ENCODE assay signal across 35 cellular contexts in genomic region chr16:1044515-1045362, GRCh38. TPM values are rescaled to one million over a fixed set of nuclear protein-coding genes. Genes with fewer than 3 reads are reported as not detected.
DNase-seq lines count a peak whose midpoint lies in the region; ATAC-seq, FAIRE-seq and TF ChIP-seq lines count a peak whose summit lies in the region.
"Had no signal": no experiment of that assay in that cellular context is flagged by ENCODE, and none has a peak within 500 bp of the region (broad histone marks: within the 10 kb centered on the region; RNA-seq: fewer than 3 reads in every experiment).

No MANE protein-coding gene starts in this region.

- intact Hi-C loops in K562 (cut with micrococcal nuclease), result no loop called here

- BruUV-seq in K562 (replicated peaks; lab: Mats Ljungman, UMichigan), result no TSS peak

- DNase-seq in GM23338 (ENCODE audit: low spot score), result no peak
- peak; percentile 33 for DNase-seq in NCI-H460 (ENCODE audit: extremely low read depth, low read depth)
- peak; percentile 32 to 70 (median 56) for DNase-seq in K562 (ENCODE audit: extremely low read depth in 1 of 4, low spot score in 3 of 4)
- DNase-seq in endothelial cell (ENCODE audit: low spot score), result no peak
- DNase-seq in BE2C, result no peak
- no peak for DNase-seq in NCI-H2171 treated with DMSO at 0.1 percent for 48 hours (lab: John Stamatoyannopoulos, UW)
- DNase-seq: activated CD4-positive, CD25-positive, alpha-beta regulatory T cell; activated gamma-delta T cell; activated naive CD8-positive, alpha-beta T cell treated with anti-CD3 and anti-CD28 coated beads, Interleukin-2, amount 10 ng/mL, durations not matched to agents 7 days and 5 days; activated T-cell treated with anti-CD3 and anti-CD28 coated beads, Interleukin-2, amount 50 U/mL, for 4 hours; DMS79 treated with DMSO at 0.1 percent for 48 hours; endodermal cell; GDM1; NCI-H1092; NCI-H187; NCI-H2171; NCI-H510A treated with DMSO at 0.1 percent for 48 hours; Peyer's patch; SIG-M5; sigmoid colon; stimulated activated CD4-positive, alpha-beta T cell treated with anti-CD3 and anti-CD28 coated beads, Interleukin-4, amount 100 ng/mL, for 24 hours; T-cell; transverse colon had no signal

- CTCF ChIA-PET in K562 (lab: Yijun Ruan, JAX; ENCODE audit: low intra/inter-chr PET ratio), result no interaction called here

- H4K20me1 ChIP-seq in GM23338 (replicated peaks; ENCODE audit: insufficient read depth) (no peaks in the 10 kb centered on the region), K562 (replicated peaks; ENCODE audit: control insufficient read depth, insufficient read depth, low read length) (no peaks in the 10 kb centered on the region)

- H3K27ac Mint-ChIP-seq in GM23338 (no peak overlapping the region), endothelial cell (ENCODE audit: unreplicated experiment) (no peak overlapping the region)
- H3K27ac Mint-ChIP-seq: activated naive CD8-positive, alpha-beta T cell treated with anti-CD3 and anti-CD28 coated beads, Interleukin-2, amount 10 ng/mL, durations not matched to agents 7 days and 5 days; CD14-positive monocyte; endodermal cell; T-cell had no signal

- no peak overlapping the region for H3K4me3 Mint-ChIP-seq in GM23338
- H3K4me3 Mint-ChIP-seq in endothelial cell (ENCODE audit: unreplicated experiment), result no peak overlapping the region
- H3K4me3 Mint-ChIP-seq: activated naive CD8-positive, alpha-beta T cell treated with anti-CD3 and anti-CD28 coated beads, Interleukin-2, amount 10 ng/mL, durations not matched to agents 7 days and 5 days; activated T-cell treated with anti-CD3 and anti-CD28 coated beads, Interleukin-2, amount 50 U/mL, for 4 hours; CD14-positive monocyte; endodermal cell; T-cell had no signal

- H3K9me2 ChIP-seq in GM23338 (ENCODE audit: insufficient read depth), result no peaks in the 10 kb centered on the region

- H3K27ac ChIP-seq in GM23338 (ENCODE audit: low read depth), result no peak overlapping the region
- no peak overlapping the region for H3K27ac ChIP-seq in K562 (ENCODE audit: extremely low read depth, low read depth, low read length)
- H3K27ac ChIP-seq: neutrophil, Peyer's patch, sigmoid colon, transverse colon had no signal

- no peak for TF ChIP-seq RAD21 in K562 (CRISPR knock-in tag; conservative IDR thresholded peaks at IDR 0.05 in 1 of 2, IDR thresholded peaks at IDR 0.05 in 1 of 2)

- H3K4me1 ChIP-seq in GM23338 (ENCODE audit: insufficient read depth) (no peaks in the 10 kb centered on the region; the same call in 1 of the 2 replicates), K562 (replicated peaks in 1 of 2; ENCODE audit: control insufficient read depth in 2 of 2, insufficient read depth in 2 of 2, low read length in 2 of 2) (peaks cover 0 to 61% of the 10 kb centered on the region in 2 experiments; a peak in 2 of 5 replicates), skeletal muscle satellite cell (ENCODE audit: control insufficient read depth, insufficient read depth, low read length) (peaks cover 29% of the 10 kb centered on the region), BE2C (peaks cover 15% of the 10 kb centered on the region)
- H3K4me1 ChIP-seq: Peyer's patch had no signal

- FAIRE-seq in K562 (lab: Jason Lieb, UNC), result no peak
- FAIRE-seq: astrocyte, islet of Langerhans had no signal

- H3K9me3 Mint-ChIP-seq in GM23338 (peaks cover 3% of the 10 kb centered on the region), endothelial cell (ENCODE audit: unreplicated experiment) (no peaks in the 10 kb centered on the region)
- H3K9me3 Mint-ChIP-seq: activated naive CD8-positive, alpha-beta T cell treated with anti-CD3 and anti-CD28 coated beads, Interleukin-2, amount 10 ng/mL, durations not matched to agents 7 days and 5 days; activated T-cell treated with anti-CD3 and anti-CD28 coated beads, Interleukin-2, amount 50 U/mL, for 4 hours had no signal

- in situ Hi-C loops in K562 (cut with MboI), result loop anchor here (5.0 kb wide), 1 partner anchor 232 kb away; no protein-coding TSS in a partner anchor

- H3K27me3 ChIP-seq in GM23338 (ENCODE audit: insufficient read depth) (no peaks in the 10 kb centered on the region), K562 (ENCODE audit: control insufficient read depth in 2 of 2, insufficient read depth in 2 of 2, low read length in 2 of 2) (peaks cover 2 to 29% of the 10 kb centered on the region in 2 experiments; a peak in 3 of 5 replicates), skeletal muscle satellite cell (ENCODE audit: control insufficient read depth, insufficient read depth, low read length) (peaks cover 42% of the 10 kb centered on the region), BE2C (peaks cover 8% of the 10 kb centered on the region)

- TF ChIP-seq CTCF in GM23338 (conservative IDR thresholded peaks at IDR 0.05; ENCODE audit: low read depth in 2 of 2) (no peak), K562 (IDR thresholded peaks at IDR 0.05 in 2 of 3, conservative IDR thresholded peaks at IDR 0.05 in 1 of 3; ENCODE audit: insufficient read depth in 2 of 3, low read depth in 1 of 3, low read length in 3 of 3) (no peak), endothelial cell (IDR thresholded peaks at IDR 0.05; ENCODE audit: unreplicated experiment) (no peak), BE2C (IDR thresholded peaks at IDR 0.05; ENCODE audit: low read depth, low read length) (no peak)

- no peak overlapping the region; a peak in 2 of 4 replicates for H3K9ac ChIP-seq in K562 (ENCODE audit: insufficient read depth in 1 of 2, low read depth in 2 of 2, low read length in 2 of 2)
- no peak overlapping the region for H3K9ac ChIP-seq in skeletal muscle satellite cell (ENCODE audit: low read depth, low read length)

- WGBS in K562 (ENCODE audit: insufficient coverage, low coverage, missing lambda C conversion rate), result 17% methylated on average over 35 of the region's 42 CpGs

- H3K36me3 Mint-ChIP-seq in GM23338 (ENCODE audit: low read depth) (peaks cover 3% of the 10 kb centered on the region; the same call in 1 of the 3 replicates), endothelial cell (ENCODE audit: low read depth, unreplicated experiment) (peaks cover 7% of the 10 kb centered on the region)
- H3K36me3 Mint-ChIP-seq: activated naive CD8-positive, alpha-beta T cell treated with anti-CD3 and anti-CD28 coated beads, Interleukin-2, amount 10 ng/mL, durations not matched to agents 7 days and 5 days; CD14-positive monocyte; T-cell had no signal

- ATAC-seq in GM23338 (peak; percentile 7), K562 (peak; percentile 81)
- ATAC-seq: activated T-cell treated with anti-CD3 and anti-CD28 coated beads, Interleukin-2, amount 50 U/mL, for 4 hours; esophagus mucosa; T-cell had no signal

- H3K9me3 ChIP-seq in K562 (replicated peaks; ENCODE audit: control insufficient read depth, insufficient read depth, low read depth, low read length) (0 out of 2 replicates have a peak, but pooled peaks cover 2% of the 10 kb centered on the region), skeletal muscle satellite cell (replicated peaks; ENCODE audit: low read length) (no peaks in the 10 kb centered on the region), BE2C (no peaks in the 10 kb centered on the region; the same call in 1 of the 2 replicates)
- H3K9me3 ChIP-seq: neutrophil, Peyer's patch, transverse colon had no signal

- H3K4me1 Mint-ChIP-seq in GM23338, result no peaks in the 10 kb centered on the region; the same call in 2 of the 3 replicates
- H3K4me1 Mint-ChIP-seq in endothelial cell (ENCODE audit: unreplicated experiment), result no peaks in the 10 kb centered on the region
- H3K4me1 Mint-ChIP-seq: activated naive CD8-positive, alpha-beta T cell treated with anti-CD3 and anti-CD28 coated beads, Interleukin-2, amount 10 ng/mL, durations not matched to agents 7 days and 5 days; CD14-positive monocyte; endodermal cell had no signal

- no peaks in the 10 kb centered on the region for H3F3A ChIP-seq in GM23338 (replicated peaks; ENCODE audit: low read depth)

- no peaks in the 10 kb centered on the region for H3K9me1 ChIP-seq in K562 (ENCODE audit: control insufficient read depth, insufficient read depth, low read length)

- no peaks in the 10 kb centered on the region for H3K36me3 ChIP-seq in GM23338 (ENCODE audit: insufficient read depth)
- H3K36me3 ChIP-seq in K562 (ENCODE audit: control insufficient read depth, insufficient read depth, low read length), result no peaks in the 10 kb centered on the region
- no peaks in the 10 kb centered on the region for H3K36me3 ChIP-seq in skeletal muscle satellite cell (ENCODE audit: insufficient read depth, low read length)
- H3K36me3 ChIP-seq in BE2C, result no peaks in the 10 kb centered on the region
- H3K36me3 ChIP-seq: neutrophil, Peyer's patch, sigmoid colon, transverse colon had no signal

- no peak overlapping the region for H3K4me3 ChIP-seq in GM23338
- no peak overlapping the region for H3K4me3 ChIP-seq in K562
- no peak overlapping the region for H3K4me3 ChIP-seq in skeletal muscle satellite cell (ENCODE audit: low read length)
- no peak overlapping the region for H3K4me3 ChIP-seq in BE2C (ENCODE audit: low read depth, low read length)
- H3K4me3 ChIP-seq: Peyer's patch, sigmoid colon, transverse colon had no signal

- H3K79me2 ChIP-seq in GM23338 (replicated peaks; ENCODE audit: insufficient read depth) (no peaks in the 10 kb centered on the region), K562 (ENCODE audit: control insufficient read depth, insufficient read depth, low read length) (no peaks in the 10 kb centered on the region)

- no peak for TF ChIP-seq POLR2A in K562 (conservative IDR thresholded peaks at IDR 0.05)

- no peak overlapping the region for H3K4me2 ChIP-seq in GM23338
- no peak overlapping the region; the same call in 1 of the 2 replicates for H3K4me2 ChIP-seq in K562 (ENCODE audit: insufficient read depth, low read length)
- peak overlapping the region; percentile 58 for H3K4me2 ChIP-seq in skeletal muscle satellite cell (ENCODE audit: low read length)

- no peak for TF ChIP-seq EP300 in K562 (IDR thresholded peaks at IDR 0.05; ENCODE audit: low read length)

- peaks cover 5% of the 10 kb centered on the region for H3K27me3 Mint-ChIP-seq in GM23338 (ENCODE audit: insufficient read depth, low read depth, poor library complexity)
- H3K27me3 Mint-ChIP-seq in endothelial cell (ENCODE audit: unreplicated experiment), result peaks cover 7% of the 10 kb centered on the region
- H3K27me3 Mint-ChIP-seq: activated naive CD8-positive, alpha-beta T cell treated with anti-CD3 and anti-CD28 coated beads, Interleukin-2, amount 10 ng/mL, durations not matched to agents 7 days and 5 days had no signal

- POLR2A ChIA-PET in K562 (lab: Yijun Ruan, JAX), result interaction anchor here (0.6 to 1.0 kb wide), 4 partner anchors 9 to 376 kb away, joined by 3 read pairs; partner anchors contain the start of gene UQCC4

- H2AFZ ChIP-seq in GM23338 (0 out of 2 replicates have a peak overlapping the region, but pooled peaks have one; percentile 23), K562 (ENCODE audit: low read depth, low read length) (no peak overlapping the region)

RNA-seq across cellular contexts. Expression of gene SSTR5, which starts 27.8 kb away (rescaled TPM):
- 1.0 TPM in 1 of 2 replicates, not detected in the other for total RNA-seq in GM23338 (2014; rRNA removed; shearing (Covaris generic))
- 0.60 TPM in 1 of 2 replicates, not detected in the other for polyA plus RNA-seq in GM23338 (2016; fragmentation: Nextera tagmentation; extraction: Ambion mirVana)
- 0.40 TPM in 1 of 2 replicates, not detected in the other for total RNA-seq in NCI-H460 (2014; rRNA removed; shearing (Covaris generic))
- 0.20 and 1.4 TPM in 2 replicates for polyA plus RNA-seq in NCI-H460 (2014; cell fraction: nucleus; rRNA removed)
- total RNA-seq in K562 (2011; cell fraction: chromatin; rRNA removed; ENCODE audit: low replicate concordance), result not detected in 2 replicates
- not detected in 2 replicates for total RNA-seq in K562 (2011; cell fraction: nucleolus; rRNA removed)
- total RNA-seq in K562 (2011; cell fraction: nucleoplasm; rRNA removed), result not detected in 2 replicates
- not detected in 2 replicates for total RNA-seq in K562 (2014; rRNA removed)
- not detected in 2 replicates for total RNA-seq in K562 (2014; rRNA removed; fragmentation: Illumina TruSeq; extraction: Trizol)
- not detected in 2 replicates for total RNA-seq in K562 (2015; rRNA removed; fragmentation: Illumina TruSeq; extraction: Trizol)
- not detected in 2 replicates for total RNA-seq in K562 (2021)
- not detected in 2 replicates for polyA plus RNA-seq in K562 (2011; rRNA removed)
- polyA plus RNA-seq in K562 (2011; cell fraction: cytosol; rRNA removed), result not detected in 2 replicates
- polyA plus RNA-seq in K562 (2011; cell fraction: nucleus; rRNA removed), result not detected in 2 replicates
- polyA plus RNA-seq in K562 (2012), result not detected in 2 replicates
- polyA plus RNA-seq in K562 (2014; fragmentation: Illumina TruSeq; extraction: Trizol), result not detected in 2 replicates
- not detected for polyA plus RNA-seq in K562 (2014; fragmentation: Nextera tagmentation; extraction: Ambion mirVana)
- not detected in 2 replicates for polyA plus RNA-seq in K562 (2014; rRNA removed)
- not detected in 2 replicates for polyA minus RNA-seq in K562 (2011; rRNA and poly(A)+ RNA removed)
- not detected in 2 replicates for polyA minus RNA-seq in K562 (2011; cell fraction: cytosol; rRNA and poly(A)+ RNA removed)
- not detected in 2 replicates for polyA minus RNA-seq in K562 (2011; cell fraction: nucleus; rRNA and poly(A)+ RNA removed)
- 0.25 TPM in 1 of 2 replicates, not detected in the other for total RNA-seq in skeletal muscle satellite cell (2012; rRNA removed)
- not detected for total RNA-seq in endothelial cell (ENCODE audit: unreplicated experiment)
- not detected for polyA plus RNA-seq in BE2C (2012; ENCODE audit: insufficient read depth, insufficient read length, low read depth)
- total RNA-seq: activated naive CD8-positive, alpha-beta T cell treated with anti-CD3 and anti-CD28 coated beads, Interleukin-2, amount 10 ng/mL, durations not matched to agents 7 days and 5 days; activated T-cell treated with anti-CD3 and anti-CD28 coated beads, Interleukin-2, amount 50 U/mL, for 4 hours; astrocyte; esophagus mucosa; fibroblast of villous mesenchyme; liver; mesenteric fat pad; posterior vena cava; sigmoid colon; T-cell; transverse colon had no signal
- polyA plus RNA-seq: CD14-positive monocyte, liver had no signal

RNA-seq across cellular contexts. Expression of gene C1QTNF8, which starts 51.3 kb away (rescaled TPM):
- total RNA-seq in GM23338 (2014; rRNA removed; shearing (Covaris generic)), result not detected in 2 replicates
- polyA plus RNA-seq in GM23338 (2016; fragmentation: Nextera tagmentation; extraction: Ambion mirVana) (not detected in 2 replicates), K562 (2011; rRNA removed) (not detected in 2 replicates), K562 (2014; fragmentation: Illumina TruSeq; extraction: Trizol) (not detected in 2 replicates), K562 (2014; fragmentation: Nextera tagmentation; extraction: Ambion mirVana) (not detected), K562 (2014; rRNA removed) (not detected in 2 replicates)
- not detected in 2 replicates for total RNA-seq in NCI-H460 (2014; rRNA removed; shearing (Covaris generic))
- not detected in 2 replicates for polyA plus RNA-seq in NCI-H460 (2014; cell fraction: nucleus; rRNA removed)
- not detected in 2 replicates for total RNA-seq in K562 (2011; cell fraction: chromatin; rRNA removed; ENCODE audit: low replicate concordance)
- not detected in 2 replicates for total RNA-seq in K562 (2011; cell fraction: nucleolus; rRNA removed)
- total RNA-seq in K562 (2011; cell fraction: nucleoplasm; rRNA removed), result not detected in 2 replicates
- total RNA-seq in K562 (2014; rRNA removed) (not detected in 2 replicates), K562 (2014; rRNA removed; fragmentation: Illumina TruSeq; extraction: Trizol) (not detected in 2 replicates), K562 (2015; rRNA removed; fragmentation: Illumina TruSeq; extraction: Trizol) (not detected in 2 replicates), K562 (2021) (not detected in 2 replicates), endothelial cell (ENCODE audit: unreplicated experiment) (not detected)
- polyA plus RNA-seq in K562 (2011; cell fraction: cytosol; rRNA removed), result not detected in 2 replicates
- polyA plus RNA-seq in K562 (2011; cell fraction: nucleus; rRNA removed), result not detected in 2 replicates
- polyA plus RNA-seq in K562 (2012), result not detected in 2 replicates
- polyA minus RNA-seq in K562 (2011; rRNA and poly(A)+ RNA removed), result not detected in 2 replicates
- polyA minus RNA-seq in K562 (2011; cell fraction: cytosol; rRNA and poly(A)+ RNA removed), result not detected in 2 replicates
- polyA minus RNA-seq in K562 (2011; cell fraction: nucleus; rRNA and poly(A)+ RNA removed), result not detected in 2 replicates
- not detected in 2 replicates for total RNA-seq in skeletal muscle satellite cell (2012; rRNA removed)
- not detected for polyA plus RNA-seq in BE2C (2012; ENCODE audit: insufficient read depth, insufficient read length, low read depth)
- total RNA-seq: activated naive CD8-positive, alpha-beta T cell treated with anti-CD3 and anti-CD28 coated beads, Interleukin-2, amount 10 ng/mL, durations not matched to agents 7 days and 5 days; activated T-cell treated with anti-CD3 and anti-CD28 coated beads, Interleukin-2, amount 50 U/mL, for 4 hours; astrocyte; cardiac septum; esophagus mucosa; fibroblast of villous mesenchyme; liver; mesenteric fat pad; myocyte; Peyer's patch; posterior vena cava; sigmoid colon; T-cell; transverse colon had no signal
- polyA plus RNA-seq: CD14-positive monocyte, liver, sigmoid colon had no signal

Comparison
In these comparisons a context has a peak if more than half of its experiments do, and no peak if none do; other contexts are left out.
1. DNase-seq: peak in NCI-H460 (single experiment) and K562 (4 of 4); none in GM23338 (single experiment), endothelial cell (single experiment), BE2C (single experiment) and NCI-H2171 treated with DMSO at 0.1 percent for 48 hours (single experiment).